In genomic region chr9:130039504-130040147, GRCh38 we compare ENCODE assay signal across 8 cellular contexts. TPM values are rescaled to one million over a fixed set of nuclear protein-coding genes. Genes with fewer than 3 reads are reported as not detected.
DNase-seq lines count a peak whose midpoint lies in the region; ATAC-seq and TF ChIP-seq lines count a peak whose summit lies in the region.

No MANE protein-coding gene starts in this region.

- H4K20me1 ChIP-seq in hepatocyte (ENCODE audit: insufficient read depth, poor library complexity, severe bottlenecking): peaks cover 42% of the 10 kb centered on the region

- no peaks in the 10 kb centered on the region for H3K27me3 ChIP-seq in hepatocyte
- H3K27me3 ChIP-seq in body of pancreas: no peaks in the 10 kb centered on the region

- no peak overlapping the region for H3K27ac ChIP-seq in hepatocyte
- no peak overlapping the region for H3K27ac ChIP-seq in body of pancreas

- H3K36me3 ChIP-seq in hepatocyte (replicated peaks; ENCODE audit: insufficient read depth, low read depth) (no peaks in the 10 kb centered on the region), body of pancreas (replicated peaks in 1 of 2; ENCODE audit: insufficient read depth in 1 of 2, low read depth in 2 of 2) (no peaks in the 10 kb centered on the region)

- H3K9me3 ChIP-seq in hepatocyte (ENCODE audit: low read depth): no peaks in the 10 kb centered on the region
- H3K9me3 ChIP-seq in body of pancreas: no peaks in the 10 kb centered on the region

- H3K27ac Mint-ChIP-seq in CD14-positive monocyte: peak overlapping the region; percentile 73 to 90 (median 83)

- H3K4me2 ChIP-seq in hepatocyte: no peak overlapping the region

- peaks cover 20% of the 10 kb centered on the region for H3K4me1 ChIP-seq in hepatocyte (ENCODE audit: insufficient read depth)
- peaks cover 18% of the 10 kb centered on the region for H3K4me1 ChIP-seq in body of pancreas

- peak; percentile 32 for ATAC-seq in GM21381 (IDR thresholded peaks at IDR 0.05; ENCODE audit: unreplicated experiment)
- ATAC-seq in HG02885 (IDR thresholded peaks at IDR 0.05; ENCODE audit: poor library complexity, unreplicated experiment): no peak
- no peak for ATAC-seq in body of pancreas
- no peak for ATAC-seq in HG03025 (IDR thresholded peaks at IDR 0.05; ENCODE audit: low FRiP score, unreplicated experiment)

- H3K27me3 Mint-ChIP-seq in CD14-positive monocyte (ENCODE audit: low read depth in 3 of 3): no peaks in the 10 kb centered on the region

- H3K4me3 ChIP-seq in hepatocyte (no peak overlapping the region), body of pancreas (no peak overlapping the region)

- 94% methylated on average over 6 of the region's 6 CpGs for WGBS in hepatocyte (ENCODE audit: low lambda C conversion rate, missing lambda C conversion rate)
- 73 to 92% methylated on average over 6 of the region's 6 CpGs for WGBS in body of pancreas, 2 donors

- no peaks in the 10 kb centered on the region for H3K9me2 ChIP-seq in hepatocyte (replicated peaks; ENCODE audit: insufficient read depth)

- peaks cover 73% of the 10 kb centered on the region for H3K79me2 ChIP-seq in hepatocyte

- peaks cover 3 to 7% of the 10 kb centered on the region in 2 donors for H3K36me3 Mint-ChIP-seq in CD14-positive monocyte

- H2AFZ ChIP-seq in hepatocyte: no peak overlapping the region

- H3K4me3 Mint-ChIP-seq in CD14-positive monocyte: peak overlapping the region; percentile 79 to 82

- peaks cover 0 to 2% (median 0%) of the 10 kb centered on the region in 7 donors for H3K9me3 Mint-ChIP-seq in CD14-positive monocyte

- DNase-seq in CD14-positive monocyte (ENCODE audit: low spot score) (no peak), SKM-1 treated with dmso at 0.1 percent for 144 hours (lab: John Stamatoyannopoulos, UW; ENCODE audit: unreplicated experiment) (peak; percentile 47), hepatocyte (ENCODE audit: low spot score) (no peak), body of pancreas (no peak), AG20443 (ENCODE audit: low spot score) (no peak)

- peaks cover 72% of the 10 kb centered on the region for H3K4me1 Mint-ChIP-seq in CD14-positive monocyte

- no peak for TF ChIP-seq POLR2A in body of pancreas (IDR thresholded peaks at IDR 0.05)

- intact Hi-C loops in CD14-positive monocyte (cut with micrococcal nuclease): loop anchor here (5.0 to 10.0 kb wide), 3 partner anchors 75 to 152 kb away; no protein-coding TSS in a partner anchor
- intact Hi-C loops in body of pancreas (cut with DNase I): loop anchor here (10.0 kb wide), 1 partner anchor 155 kb away; no protein-coding TSS in a partner anchor

- TF ChIP-seq CTCF in CD14-positive monocyte (IDR thresholded peaks at IDR 0.05): no peak
- TF ChIP-seq CTCF in hepatocyte (IDR thresholded peaks at IDR 0.05; ENCODE audit: poor library complexity): peak; percentile 16
- TF ChIP-seq CTCF in body of pancreas (IDR thresholded peaks at IDR 0.05): no peak

RNA-seq across cellular contexts. Expression of gene FNBP1, which starts 3.4 kb away (rescaled TPM):
- polyA plus RNA-seq in CD14-positive monocyte (10 to 100 TPM; 51.4 to 60.7 TPM), hepatocyte (21.0 and 24.6 TPM in 2 replicates)
- total RNA-seq in hepatocyte (16.4 and 19.5 TPM in 2 replicates), body of pancreas (10 to 100 TPM; 17.1 to 17.9 TPM)

RNA-seq across cellular contexts. Expression of gene GPR107, which starts 14.1 kb away (rescaled TPM):
- polyA plus RNA-seq in CD14-positive monocyte (1 to 10 TPM; 6.0 TPM), hepatocyte (10.6 and 10.7 TPM in 2 replicates)
- total RNA-seq in hepatocyte (23.5 and 25.6 TPM in 2 replicates), body of pancreas (10 to 100 TPM in 1 of 2 donors, 1 to 10 TPM in 1; 9.6 to 11.4 TPM)
